In the genomic region with DNA sequence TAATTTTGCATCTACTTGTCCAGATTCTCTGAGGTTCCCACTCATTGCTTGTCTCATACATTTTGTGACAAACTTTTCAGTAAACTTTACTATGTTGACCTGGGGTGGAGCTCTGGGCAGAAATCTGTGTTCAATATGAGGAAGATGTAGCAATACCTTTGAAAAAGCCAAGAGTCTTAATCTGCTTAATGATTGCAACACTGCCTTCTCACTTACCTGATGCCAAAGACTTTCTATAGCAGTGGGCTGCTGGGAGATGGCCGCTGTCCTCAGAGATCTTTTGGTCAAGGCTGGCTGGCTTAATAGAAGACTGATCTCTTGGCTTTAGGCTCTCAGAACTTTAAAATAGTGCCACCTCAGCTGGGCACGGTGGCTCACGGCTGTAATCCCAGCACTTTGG, we compare ENCODE assay signal across 19 cellular contexts.
"Had no signal": no experiment of that assay in that cellular context is flagged by ENCODE, and none has a peak within 500 bp of the region (broad histone marks: within the 10 kb centered on the region; RNA-seq: fewer than 3 reads in every experiment).

No MANE protein-coding gene starts in this region.

- H3K36me3 ChIP-seq: esophagus squamous epithelium, heart left ventricle, neutrophil, suprapubic skin, thyroid gland had no signal

- FAIRE-seq: urothelium cell line had no signal

- DNase-seq: effector memory CD8-positive, alpha-beta T cell; esophagus squamous epithelium; foreskin melanocyte; heart left ventricle; hippocampal formation; left colon; mesendoderm; naive B cell; stimulated activated CD4-positive, alpha-beta T cell treated with anti-CD3 and anti-CD28 coated beads, Interleukin-2, amount 100 ng/mL, for 48 hours; stimulated activated CD8-positive, alpha-beta memory T cell treated with anti-CD3 and anti-CD28 coated beads, Interleukin-4, amount 100 ng/mL, for 48 hours; stimulated activated naive CD8-positive, alpha-beta T cell treated with anti-CD3 and anti-CD28 coated beads, Interleukin-15, Interleukin-2, amounts not matched to agents 100 U/mL and 50 U/mL, for 24 hours; thyroid gland had no signal

- H3K27ac Mint-ChIP-seq: effector memory CD8-positive, alpha-beta T cell; naive B cell; stimulated activated effector memory CD8-positive, alpha-beta T cell treated with anti-CD3 and anti-CD28 coated beads, Interleukin-12 subunit alpha, Interleukin-12 subunit beta, amount 100 ng/mL, for 72 hours; type B pancreatic cell had no signal

- H3K4me2 ChIP-seq: smooth muscle cell had no signal

- H3K9me3 Mint-ChIP-seq: effector memory CD8-positive, alpha-beta T cell; stimulated activated effector memory CD8-positive, alpha-beta T cell treated with anti-CD3 and anti-CD28 coated beads, Interleukin-12 subunit alpha, Interleukin-12 subunit beta, amount 100 ng/mL, for 72 hours had no signal

- H3K9me3 ChIP-seq: neutrophil, suprapubic skin, thyroid gland had no signal

- H3K4me1 Mint-ChIP-seq: naive B cell; stimulated activated effector memory CD8-positive, alpha-beta T cell treated with anti-CD3 and anti-CD28 coated beads, Interleukin-12 subunit alpha, Interleukin-12 subunit beta, amount 100 ng/mL, for 72 hours had no signal

- H3K4me3 ChIP-seq: esophagus squamous epithelium, heart left ventricle, smooth muscle cell, suprapubic skin, thyroid gland had no signal

- H3K27me3 ChIP-seq: esophagus squamous epithelium, heart left ventricle, suprapubic skin, thyroid gland had no signal

- H3K4me3 Mint-ChIP-seq: effector memory CD8-positive, alpha-beta T cell; naive B cell; nephron; stimulated activated effector memory CD8-positive, alpha-beta T cell treated with anti-CD3 and anti-CD28 coated beads, Interleukin-12 subunit alpha, Interleukin-12 subunit beta, amount 100 ng/mL, for 72 hours; type B pancreatic cell had no signal

- H3K27me3 Mint-ChIP-seq: effector memory CD8-positive, alpha-beta T cell; naive B cell; type B pancreatic cell had no signal

- ATAC-seq: effector memory CD8-positive, alpha-beta T cell; heart left ventricle; left colon; stimulated activated effector memory CD8-positive, alpha-beta T cell treated with anti-CD3 and anti-CD28 coated beads, Interleukin-12 subunit alpha, Interleukin-12 subunit beta, amount 100 ng/mL, for 72 hours; stimulated activated naive CD8-positive, alpha-beta T cell treated with anti-CD3 and anti-CD28 coated beads, Interleukin-15, Interleukin-2, amounts not matched to agents 100 U/mL and 50 U/mL, for 24 hours had no signal

- H3K27ac ChIP-seq: neutrophil, suprapubic skin, thyroid gland had no signal

- H3K36me3 Mint-ChIP-seq: naive B cell; stimulated activated effector memory CD8-positive, alpha-beta T cell treated with anti-CD3 and anti-CD28 coated beads, Interleukin-12 subunit alpha, Interleukin-12 subunit beta, amount 100 ng/mL, for 72 hours; type B pancreatic cell had no signal

- H3K4me1 ChIP-seq: suprapubic skin, thyroid gland had no signal
